In genomic region chr19:5484398-5485285, GRCh38 we compare ENCODE assay signal across 16 cellular contexts. TPM values are rescaled to one million over a fixed set of nuclear protein-coding genes. Genes with fewer than 3 reads are reported as not detected.
DNase-seq lines count a peak whose midpoint lies in the region; ATAC-seq and TF ChIP-seq lines count a peak whose summit lies in the region.
"Had no signal": no experiment of that assay in that cellular context is flagged by ENCODE, and none has a peak within 500 bp of the region (broad histone marks: within the 10 kb centered on the region; RNA-seq: fewer than 3 reads in every experiment).

No MANE protein-coding gene starts in this region.

- no peak for TF ChIP-seq CTCF in SK-N-SH (IDR thresholded peaks at IDR 0.05)

- TF ChIP-seq EP300 in SK-N-SH (IDR thresholded peaks at IDR 0.05; ENCODE audit: borderline replicate concordance in 1 of 2, low read depth in 1 of 2, low read length in 1 of 2): no peak

- H3K9me2 ChIP-seq in SK-N-SH: no peaks in the 10 kb centered on the region

- no peaks in the 10 kb centered on the region; the same call in 1 of the 2 replicates for H3K27me3 ChIP-seq in SK-N-SH (ENCODE audit: insufficient read depth)
- H3K27me3 ChIP-seq: ascending aorta had no signal

- no peak overlapping the region for H3K9ac ChIP-seq in SK-N-SH

- peak; percentile 90 for ATAC-seq in left lobe of liver
- ATAC-seq: activated T-cell treated with anti-CD3 and anti-CD28 coated beads, Interleukin-2, amount 50 U/mL, for 4 hours; stimulated activated effector memory CD8-positive, alpha-beta T cell treated with anti-CD3 and anti-CD28 coated beads, Interleukin-12 subunit alpha, Interleukin-12 subunit beta, amount 100 ng/mL, for 72 hours had no signal

- H3K4me1 ChIP-seq in SK-N-SH (ENCODE audit: control insufficient read depth in 1 of 2, insufficient read depth in 2 of 2, low read depth in 1 of 2, low read length in 1 of 2): peaks cover 0 to 3% of the 10 kb centered on the region in 2 experiments; a peak in 1 of 4 replicates
- H3K4me1 ChIP-seq: ascending aorta had no signal

- no peaks in the 10 kb centered on the region for H3K4me1 Mint-ChIP-seq in activated naive CD8-positive, alpha-beta T cell treated with anti-CD3 and anti-CD28 coated beads for 36 hours
- H3K4me1 Mint-ChIP-seq: stimulated activated effector memory CD8-positive, alpha-beta T cell treated with anti-CD3 and anti-CD28 coated beads, Interleukin-12 subunit alpha, Interleukin-12 subunit beta, amount 100 ng/mL, for 72 hours had no signal

- POLR2A ChIA-PET in SK-N-SH (lab: Yijun Ruan, JAX): no interaction called here

- H2AFZ ChIP-seq in SK-N-SH (ENCODE audit: low read depth): no peak overlapping the region

- no peaks in the 10 kb centered on the region for H3K36me3 ChIP-seq in SK-N-SH (replicated peaks in 1 of 2; ENCODE audit: control insufficient read depth in 1 of 2, insufficient read depth in 2 of 2, low read length in 1 of 2)
- H3K36me3 ChIP-seq: ascending aorta had no signal

- TF ChIP-seq RAD21 in SK-N-SH (IDR thresholded peaks at IDR 0.05; ENCODE audit: low read length): no peak

- no peaks in the 10 kb centered on the region for H3K9me3 ChIP-seq in SK-N-SH

- WGBS in SK-N-SH (ENCODE audit: low lambda C conversion rate): 29% methylated on average over 4 of the region's 13 CpGs

- no peak overlapping the region for H3K27ac Mint-ChIP-seq in activated naive CD8-positive, alpha-beta T cell treated with anti-CD3 and anti-CD28 coated beads for 36 hours
- H3K27ac Mint-ChIP-seq: stimulated activated effector memory CD8-positive, alpha-beta T cell treated with anti-CD3 and anti-CD28 coated beads, Interleukin-12 subunit alpha, Interleukin-12 subunit beta, amount 100 ng/mL, for 72 hours had no signal

- H3K4me3 Mint-ChIP-seq in activated naive CD8-positive, alpha-beta T cell treated with anti-CD3 and anti-CD28 coated beads for 36 hours: no peak overlapping the region
- H3K4me3 Mint-ChIP-seq: activated T-cell treated with anti-CD3 and anti-CD28 coated beads, Interleukin-2, amount 50 U/mL, for 4 hours; stimulated activated effector memory CD8-positive, alpha-beta T cell treated with anti-CD3 and anti-CD28 coated beads, Interleukin-12 subunit alpha, Interleukin-12 subunit beta, amount 100 ng/mL, for 72 hours had no signal

- H3K27me3 Mint-ChIP-seq in activated naive CD8-positive, alpha-beta T cell treated with anti-CD3 and anti-CD28 coated beads for 36 hours: peaks cover 54% of the 10 kb centered on the region

- DNase-seq in COR-L47 (lab: John Stamatoyannopoulos, UW) (peak; percentile 70), HuH-7.5 (ENCODE audit: low spot score) (peak; percentile 90), SK-N-SH (peak; percentile 43), left lobe of liver (ENCODE audit: low spot score) (peak; percentile 91), EL (no peak)
- no peak for DNase-seq in activated CD4-positive, alpha-beta T cell treated with anti-CD3 and anti-CD28 coated beads, Interleukin-2, amount 50 U/mL, for 4 hours
- no peak for DNase-seq in activated naive CD8-positive, alpha-beta T cell treated with anti-CD3 and anti-CD28 coated beads for 36 hours
- no peak for DNase-seq in activated naive CD4-positive, alpha-beta T cell treated with anti-CD3 and anti-CD28 coated beads, Interleukin-2, amount 50 U/mL, for 16 hours
- DNase-seq: activated T-cell treated with anti-CD3 and anti-CD28 coated beads, Interleukin-2, amount 50 U/mL, for 4 hours; stimulated activated CD4-positive, alpha-beta T cell treated with anti-CD3 and anti-CD28 coated beads, Interleukin-2, amount 100 ng/mL, for 24 hours had no signal

- CTCF ChIA-PET in SK-N-SH (lab: Yijun Ruan, JAX): interaction anchor here (0.9 to 1.3 kb wide), 2 partner anchors 18 to 50 kb away, joined by 3 to 4 read pairs; no protein-coding TSS in a partner anchor

- H3K9me3 Mint-ChIP-seq in activated naive CD8-positive, alpha-beta T cell treated with anti-CD3 and anti-CD28 coated beads for 36 hours: peaks cover 6% of the 10 kb centered on the region

- no peaks in the 10 kb centered on the region for H3F3A ChIP-seq in SK-N-SH (replicated peaks; ENCODE audit: insufficient read depth)

- H3K4me3 ChIP-seq in SK-N-SH (ENCODE audit: low read depth in 2 of 2, low read length in 1 of 2): no peak overlapping the region
- H3K4me3 ChIP-seq: ascending aorta, SK-N-MC had no signal

- no peak overlapping the region for H3K27ac ChIP-seq in SK-N-SH (ENCODE audit: low read depth in 2 of 2, low read length in 1 of 2)
- H3K27ac ChIP-seq: ascending aorta, SK-N-MC had no signal

- no peaks in the 10 kb centered on the region for H4K20me1 ChIP-seq in SK-N-SH (ENCODE audit: insufficient read depth)

- H3K4me2 ChIP-seq in SK-N-SH: no peak overlapping the region

- no peaks in the 10 kb centered on the region for H3K79me2 ChIP-seq in SK-N-SH (ENCODE audit: insufficient read depth)

- no peaks in the 10 kb centered on the region for H3K36me3 Mint-ChIP-seq in activated naive CD8-positive, alpha-beta T cell treated with anti-CD3 and anti-CD28 coated beads for 36 hours
- H3K36me3 Mint-ChIP-seq: stimulated activated effector memory CD8-positive, alpha-beta T cell treated with anti-CD3 and anti-CD28 coated beads, Interleukin-12 subunit alpha, Interleukin-12 subunit beta, amount 100 ng/mL, for 72 hours had no signal

TF ChIP-seq in SK-N-SH, 30 proteins besides CTCF, POLR2A, EP300 and RAD21:
- TF ChIP-seq TAF1 (IDR thresholded peaks at IDR 0.05; ENCODE audit: borderline replicate concordance, low read depth, low read length): no peak
- no peak for TF ChIP-seq PBX3 (IDR thresholded peaks at IDR 0.05)
- no peak for TF ChIP-seq ELF1 (IDR thresholded peaks at IDR 0.05)
- TF ChIP-seq FOXJ3 (CRISPR knock-in tag; IDR thresholded peaks at IDR 0.05): no peak
- TF ChIP-seq CHD2 (IDR thresholded peaks at IDR 0.05; ENCODE audit: low read length, partially characterized antibody): no peak
- no peak for TF ChIP-seq GABPA (IDR thresholded peaks at IDR 0.05; ENCODE audit: low read depth)
- TF ChIP-seq TEAD4 (IDR thresholded peaks at IDR 0.05; ENCODE audit: borderline replicate concordance, insufficient read depth): no peak
- no peak for TF ChIP-seq REST (IDR thresholded peaks at IDR 0.05; ENCODE audit: low read depth, low read length)
- TF ChIP-seq MXI1 (IDR thresholded peaks at IDR 0.05; ENCODE audit: low read depth, low read length): no peak
- TF ChIP-seq EZH2phosphoT487 (IDR thresholded peaks at IDR 0.05; ENCODE audit: borderline replicate concordance, low read depth): no peak

RNA-seq across cellular contexts. Expression of gene ZNRF4, which starts 29.4 kb away (rescaled TPM):
- polyA plus RNA-seq in SK-N-SH (2012; rRNA removed): not detected in 2 replicates
- not detected in 2 replicates for polyA plus RNA-seq in SK-N-SH (2012; cell fraction: cytosol; rRNA removed)
- not detected in 2 replicates for polyA plus RNA-seq in SK-N-SH (2012; cell fraction: nucleus; rRNA removed)
- total RNA-seq in left lobe of liver: not detected
- not detected for total RNA-seq in activated naive CD8-positive, alpha-beta T cell treated with anti-CD3 and anti-CD28 coated beads for 36 hours
- total RNA-seq: activated T-cell treated with anti-CD3 and anti-CD28 coated beads, Interleukin-2, amount 50 U/mL, for 4 hours; ascending aorta; endothelial cell of umbilical vein; lung microvascular endothelial cell; posterior vena cava had no signal
- polyA plus RNA-seq: endothelial cell of umbilical vein had no signal

Comparison
In these comparisons a context has a peak if more than half of its experiments do, and no peak if none do; other contexts are left out.
1. DNase-seq: peak in COR-L47 (single experiment), HuH-7.5 (single experiment), SK-N-SH (single experiment) and left lobe of liver (single experiment); none in activated CD4-positive, alpha-beta T cell treated with anti-CD3 and anti-CD28 coated beads, Interleukin-2, amount 50 U/mL, for 4 hours (0 of 2), activated naive CD8-positive, alpha-beta T cell treated with anti-CD3 and anti-CD28 coated beads for 36 hours (single experiment), EL (single experiment) and activated naive CD4-positive, alpha-beta T cell treated with anti-CD3 and anti-CD28 coated beads, Interleukin-2, amount 50 U/mL, for 16 hours (single experiment).